Comparison of ENCODE assay signal across 8 cellular contexts in the genomic region with DNA sequence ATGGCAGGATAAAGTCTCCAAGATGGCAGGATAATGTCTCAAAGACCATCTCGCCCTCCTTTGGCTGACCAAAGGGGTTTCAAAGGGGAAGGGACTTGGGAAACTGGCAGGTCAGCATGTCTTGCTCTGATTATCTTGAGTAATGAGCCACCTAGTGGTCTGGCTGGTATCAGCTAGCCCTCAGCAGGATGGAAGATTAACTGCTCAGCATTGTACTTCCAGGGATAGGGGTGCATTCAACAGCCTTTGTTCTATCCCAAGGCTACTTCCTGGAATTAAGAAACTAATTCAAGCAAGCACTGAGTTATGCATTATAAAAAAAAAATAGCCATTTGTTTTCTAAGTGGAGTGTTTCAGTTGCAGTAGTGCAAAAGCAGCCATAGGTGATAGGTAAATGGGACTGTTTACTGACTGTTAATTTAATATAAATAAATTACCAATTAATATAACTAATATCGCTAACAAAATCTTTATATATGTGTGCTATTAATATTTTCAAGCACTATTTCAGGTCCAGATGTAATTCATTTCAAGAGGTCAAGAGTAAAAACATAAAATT.
A peak's percentile ranks its signal among the peaks of the same experiment; 100 is the strongest.
DNase-seq lines count a peak whose midpoint lies in the region; ATAC-seq, FAIRE-seq and TF ChIP-seq lines count a peak whose summit lies in the region.

No MANE protein-coding gene starts in this region.

- H3K4ac ChIP-seq in H1 (replicated peaks; ENCODE audit: insufficient read length, low read depth, low read length) = no peak overlapping the region

- no peaks in the 10 kb centered on the region for H4K20me1 ChIP-seq in H1 (replicated peaks in 1 of 2; ENCODE audit: control insufficient read depth in 1 of 2, insufficient read depth in 2 of 2, low read length in 2 of 2)

- H2BK12ac ChIP-seq in H1 (ENCODE audit: low read depth, low read length) = no peak overlapping the region

- H3K4me3 Mint-ChIP-seq in T-helper 2 cell treated with Interferon-gamma antibody and Interleukin-4, amounts not matched to agents 5 μg/mL and 100 μg/mL, for 36 hours = no peak overlapping the region

- no peaks in the 10 kb centered on the region for H3K79me2 ChIP-seq in H1 (ENCODE audit: control insufficient read depth in 1 of 2, insufficient read depth in 2 of 2, low read length in 2 of 2)

- no peaks in the 10 kb centered on the region for H3K4me1 Mint-ChIP-seq in T-helper 2 cell treated with Interferon-gamma antibody and Interleukin-4, amounts not matched to agents 5 μg/mL and 100 μg/mL, for 36 hours (ENCODE audit: low read depth)

- no peaks in the 10 kb centered on the region for H3K27me3 ChIP-seq in GM06990 (replicated peaks; ENCODE audit: control insufficient read depth, insufficient read depth, low read length)
- no peaks in the 10 kb centered on the region for H3K27me3 ChIP-seq in NT2/D1 (ENCODE audit: insufficient read depth, insufficient read length)
- H3K27me3 ChIP-seq in H1 (replicated peaks in 1 of 4; ENCODE audit: control insufficient read depth in 3 of 4, extremely low read depth in 1 of 4, insufficient read depth in 3 of 4, low read length in 3 of 4) = no peaks in the 10 kb centered on the region

- no peaks in the 10 kb centered on the region for H3K27me3 Mint-ChIP-seq in T-helper 2 cell treated with Interferon-gamma antibody and Interleukin-4, amounts not matched to agents 5 μg/mL and 100 μg/mL, for 36 hours (ENCODE audit: low read depth)

- H3K9me3 ChIP-seq in NT2/D1 (ENCODE audit: insufficient read depth, low read length) (no peaks in the 10 kb centered on the region), H1 (ENCODE audit: insufficient read depth in 2 of 2, low read depth in 1 of 2, low read length in 1 of 2) (peaks cover 0 to 7% of the 10 kb centered on the region in 2 experiments; a peak in 1 of 4 replicates)

- no peaks in the 10 kb centered on the region for H3K23me2 ChIP-seq in H1 (ENCODE audit: low read depth, low read length)

- CTCF ChIA-PET in H1 (lab: Charles Lee; ENCODE audit: partially characterized antibody) = interaction anchor here (0.6 to 1.6 kb wide), 16 partner anchors 8 to 1737 kb away, joined by 3 to 6 read pairs (median 3); no protein-coding TSS in a partner anchor

- H3K18ac ChIP-seq in H1 (ENCODE audit: extremely low read depth, low read length) = no peak overlapping the region

- H2BK5ac ChIP-seq in H1 (ENCODE audit: low read depth, low read length) = no peak overlapping the region

- TF ChIP-seq CTCF in GM06990 (IDR thresholded peaks at IDR 0.05; ENCODE audit: insufficient read depth, low read length, poor library complexity, severe bottlenecking) (peak; percentile 59), H1 (IDR thresholded peaks at IDR 0.05; ENCODE audit: control extremely low read depth in 1 of 3, insufficient read depth in 1 of 3, low read depth in 1 of 3, low read length in 3 of 3) (peak; percentile 34 to 94 (median 80))

- POLR2A ChIA-PET in H1 (lab: Charles Lee; ENCODE audit: partially characterized antibody) = no interaction called here

- DNase-seq in GM06990 (ENCODE audit: extremely low read depth, insufficient read length) (no peak), HT-29 (ENCODE audit: low spot score) (peak; percentile 67), NT2/D1 (ENCODE audit: low read depth, low spot score) (peak; percentile 66), H1 (ENCODE audit: low read depth in 1 of 2, low spot score in 2 of 2) (peak; percentile 51 to 63), non-pigmented ciliary epithelial cell (ENCODE audit: low read depth) (peak; percentile 22), DMS79 (lab: John Stamatoyannopoulos, UW) (no peak)
- DNase-seq in T-helper 2 cell treated with Interferon-gamma antibody and Interleukin-4, amounts not matched to agents 5 μg/mL and 100 μg/mL, for 36 hours (ENCODE audit: low spot score) = no peak

- H3K36me3 ChIP-seq in GM06990 (ENCODE audit: control insufficient read depth, insufficient read depth, low read length) (no peaks in the 10 kb centered on the region), NT2/D1 (ENCODE audit: insufficient read depth, insufficient read length, low read length) (no peaks in the 10 kb centered on the region), H1 (ENCODE audit: control insufficient read depth in 2 of 4, insufficient read depth in 4 of 4, low read length in 3 of 4) (no peaks in the 10 kb centered on the region)

- H4K91ac ChIP-seq in H1 (replicated peaks; ENCODE audit: insufficient read length, low read length) = no peak overlapping the region

- TF ChIP-seq EP300 in H1 (IDR thresholded peaks at IDR 0.05; ENCODE audit: borderline replicate concordance in 1 of 2, low read depth in 2 of 2, low read length in 2 of 2) = peak in 1 of 2 experiments; percentile 26; a peak in 1 of 3 replicates

- no peak for TF ChIP-seq POLR2A in H1 (IDR thresholded peaks at IDR 0.05; ENCODE audit: control extremely low read depth in 1 of 2, low read depth in 2 of 2, low read length in 2 of 2)

- no peaks in the 10 kb centered on the region for H3K79me1 ChIP-seq in H1 (ENCODE audit: low read depth, low read length)

- TF ChIP-seq RAD21 in H1 (IDR thresholded peaks at IDR 0.05 in 1 of 2, conservative IDR thresholded peaks at IDR 0.05 in 1 of 2; ENCODE audit: low read depth in 2 of 2, low read length in 2 of 2) = peak; percentile 88 to 94

- H2BK20ac ChIP-seq in H1 (ENCODE audit: low read length) = no peak overlapping the region

- peak; percentile 98 for FAIRE-seq in H1 (lab: Jason Lieb, UNC)

- no peak overlapping the region for H2AFZ ChIP-seq in H1 (ENCODE audit: low read length)

- H3K36me3 Mint-ChIP-seq in T-helper 2 cell treated with Interferon-gamma antibody and Interleukin-4, amounts not matched to agents 5 μg/mL and 100 μg/mL, for 36 hours (ENCODE audit: low read depth) = no peaks in the 10 kb centered on the region

- no peak overlapping the region for H2AK5ac ChIP-seq in H1 (ENCODE audit: low read depth, low read length)

- H3K4me3 ChIP-seq in GM06990 (replicated peaks; ENCODE audit: low read depth, low read length) (no peak overlapping the region), NT2/D1 (ENCODE audit: insufficient read length, low read depth) (no peak overlapping the region), H1 (ENCODE audit: extremely low read depth in 1 of 4, insufficient read depth in 2 of 4, low read depth in 3 of 4, low read length in 4 of 4) (no peak overlapping the region)

- no peak for ATAC-seq in HG03378 (IDR thresholded peaks at IDR 0.05; ENCODE audit: unreplicated experiment)

- H3K4me1 ChIP-seq in NT2/D1 (ENCODE audit: insufficient read depth, insufficient read length) = no peaks in the 10 kb centered on the region
- peaks cover 0 to 5% (median 0%) of the 10 kb centered on the region in 4 experiments; a peak in 1 of 7 replicates for H3K4me1 ChIP-seq in H1 (replicated peaks in 1 of 4; ENCODE audit: control insufficient read depth in 3 of 4, insufficient read depth in 4 of 4, low read length in 3 of 4)

- no peak overlapping the region for H4K5ac ChIP-seq in H1 (ENCODE audit: insufficient read length, low read depth, low read length)

- H3K9me3 Mint-ChIP-seq in T-helper 2 cell treated with Interferon-gamma antibody and Interleukin-4, amounts not matched to agents 5 μg/mL and 100 μg/mL, for 36 hours = peaks cover 16% of the 10 kb centered on the region

- no peak overlapping the region for H3K4me2 ChIP-seq in H1 (ENCODE audit: insufficient read depth in 1 of 2, low read depth in 2 of 2, low read length in 2 of 2)

- H2BK15ac ChIP-seq in H1 (ENCODE audit: low read length) = no peak overlapping the region

- no peak overlapping the region for H4K8ac ChIP-seq in H1 (ENCODE audit: extremely low read depth, insufficient read depth, low read length)

- H3K23ac ChIP-seq in H1 (ENCODE audit: insufficient read length) = no peak overlapping the region

- H3K9ac ChIP-seq in NT2/D1 (ENCODE audit: insufficient read length, low read depth) = no peak overlapping the region
- H3K9ac ChIP-seq in H1 (replicated peaks in 1 of 4; ENCODE audit: extremely low read depth in 1 of 4, low read depth in 3 of 4, low read length in 3 of 4) = no peak overlapping the region

- no peak overlapping the region for H3K14ac ChIP-seq in H1 (ENCODE audit: insufficient read length)

- no peak overlapping the region for H3K27ac Mint-ChIP-seq in T-helper 2 cell treated with Interferon-gamma antibody and Interleukin-4, amounts not matched to agents 5 μg/mL and 100 μg/mL, for 36 hours

- no peak overlapping the region for H2BK120ac ChIP-seq in H1 (replicated peaks; ENCODE audit: low read depth, low read length)

- 80% methylated on average over 2 of the region's 2 CpGs; no CpG with 5 or more reads in 1 of the 2 experiments for WGBS in H1 (ENCODE audit: extremely low coverage in 1 of 2, insufficient coverage in 1 of 2, insufficient read length in 1 of 2, insufficient replicate concordance in 2 of 2, low coverage in 1 of 2, low lambda C conversion rate in 2 of 2, missing lambda C conversion rate in 1 of 2), 2 experiments

- no peak overlapping the region for H3K56ac ChIP-seq in H1 (replicated peaks; ENCODE audit: insufficient read length, low read depth, low read length)

- H3K27ac ChIP-seq in H1 (ENCODE audit: low read depth, low read length) = no peak overlapping the region

TF ChIP-seq in H1, 55 proteins besides CTCF, POLR2A, EP300 and RAD21 (continues in another document):
- TF ChIP-seq SIN3A (conservative IDR thresholded peaks at IDR 0.05 in 1 of 2, IDR thresholded peaks at IDR 0.05 in 1 of 2; ENCODE audit: low read depth in 1 of 2, low read length in 2 of 2) = no peak
- no peak for TF ChIP-seq KDM5A (IDR thresholded peaks at IDR 0.05; ENCODE audit: low read length)
- no peak for TF ChIP-seq BCL11A (IDR thresholded peaks at IDR 0.05; ENCODE audit: low read depth in 2 of 2, low read length in 2 of 2)

Comparison
In these comparisons a context has a peak if more than half of its experiments do, and no peak if none do; other contexts are left out.
1. DNase-seq: peak in HT-29 (single experiment), NT2/D1 (single experiment), H1 (2 of 2) and non-pigmented ciliary epithelial cell (single experiment); none in GM06990 (single experiment), T-helper 2 cell treated with Interferon-gamma antibody and Interleukin-4, amounts not matched to agents 5 μg/mL and 100 μg/mL, for 36 hours (single experiment) and DMS79 (single experiment).